ENCODE assay signal across 25 cellular contexts in genomic region chrX:112279940-112280339, GRCh38.
DNase-seq lines count a peak whose midpoint lies in the region; ATAC-seq, FAIRE-seq and TF ChIP-seq lines count a peak whose summit lies in the region.
"Had no signal": no experiment of that assay in that cellular context is flagged by ENCODE, and none has a peak within 500 bp of the region (broad histone marks: within the 10 kb centered on the region; RNA-seq: fewer than 3 reads in every experiment).

No MANE protein-coding gene starts in this region.

- WGBS in IMR-90 (ENCODE audit: extremely low coverage in 2 of 2, insufficient read length in 1 of 2), 2 experiments, result no CpG with 5 or more reads among the region's 1 CpG

- H2AK9ac ChIP-seq in IMR-90 (replicated peaks; ENCODE audit: low read depth, low read length, poor library complexity), result no peak overlapping the region

- no peak overlapping the region for H3K23ac ChIP-seq in IMR-90 (ENCODE audit: low read depth, low read length)

- TF ChIP-seq RAD21 in IMR-90 (IDR thresholded peaks at IDR 0.05; ENCODE audit: low read length), result no peak

- H3K4me3 ChIP-seq in IMR-90 (ENCODE audit: insufficient read depth, low read depth, low read length) (no peak overlapping the region), astrocyte (ENCODE audit: insufficient read depth, low read depth, low read length) (no peak overlapping the region), kidney (ENCODE audit: low read length in 2 of 2) (no peak overlapping the region), dorsolateral prefrontal cortex (no peak overlapping the region)
- H3K4me3 ChIP-seq: BLaER1 had no signal

- H3K79me2 ChIP-seq in astrocyte (ENCODE audit: insufficient read depth, low read length), result no peaks in the 10 kb centered on the region

- H3K4me1 ChIP-seq in IMR-90 (ENCODE audit: control insufficient read depth, insufficient read depth, low read length) (no peaks in the 10 kb centered on the region), astrocyte (ENCODE audit: insufficient read depth, low read length) (no peaks in the 10 kb centered on the region), kidney (ENCODE audit: control insufficient read depth in 1 of 2, insufficient read depth in 1 of 2, low read depth in 1 of 2, low read length in 2 of 2) (no peaks in the 10 kb centered on the region)
- H3K4me1 ChIP-seq: BE2C, BLaER1 had no signal

- no peak overlapping the region for H2BK15ac ChIP-seq in IMR-90 (ENCODE audit: low read depth, low read length)

- no peak overlapping the region for H4K91ac ChIP-seq in IMR-90 (ENCODE audit: insufficient read depth, low read depth, low read length)

- peak; percentile 93 for FAIRE-seq in astrocyte (lab: Jason Lieb, UNC)
- FAIRE-seq in kidney (lab: Jason Lieb, UNC), result peak; percentile 23
- FAIRE-seq: A204.1, GM12891, GM19239 had no signal

- H3K36me3 ChIP-seq in IMR-90 (ENCODE audit: control insufficient read depth, insufficient read depth, low read length), result no peaks in the 10 kb centered on the region
- no peaks in the 10 kb centered on the region for H3K36me3 ChIP-seq in astrocyte (ENCODE audit: insufficient read depth, low read length)
- H3K36me3 ChIP-seq in kidney (ENCODE audit: control insufficient read depth in 1 of 2, insufficient read depth in 2 of 2, low read length in 2 of 2), result no peaks in the 10 kb centered on the region
- H3K36me3 ChIP-seq: BE2C, BLaER1 had no signal

- H3K36me3 Mint-ChIP-seq in astrocyte (ENCODE audit: low read depth, unreplicated experiment), result no peaks in the 10 kb centered on the region
- H3K36me3 Mint-ChIP-seq: CD14-positive monocyte; CD4-positive, alpha-beta memory T cell; CD4-positive, CD25-positive, alpha-beta regulatory T cell; CD8-positive, alpha-beta memory T cell had no signal

- no TSS peak for BruUV-seq in IMR-90 (replicated peaks; lab: Mats Ljungman, UMichigan)

- no peak overlapping the region for H3K18ac ChIP-seq in IMR-90 (ENCODE audit: low read depth, low read length)

- no peak overlapping the region for H2BK5ac ChIP-seq in IMR-90 (ENCODE audit: low read depth, low read length, poor library complexity, severe bottlenecking)

- no peaks in the 10 kb centered on the region for H3K9me3 Mint-ChIP-seq in astrocyte (ENCODE audit: unreplicated experiment)
- H3K9me3 Mint-ChIP-seq: CD4-positive, alpha-beta memory T cell; CD8-positive, alpha-beta memory T cell had no signal

- H3K27me3 ChIP-seq in IMR-90 (ENCODE audit: control insufficient read depth, insufficient read depth, low read length) (peaks cover 2% of the 10 kb centered on the region; the same call in 1 of the 2 replicates), astrocyte (ENCODE audit: insufficient read depth, low read length) (no peaks in the 10 kb centered on the region), dorsolateral prefrontal cortex (peaks cover 0 to 63% (median 10%) of the 10 kb centered on the region in 45 donors)
- H3K27me3 ChIP-seq: BE2C had no signal

- no peak overlapping the region for H4K5ac ChIP-seq in IMR-90 (ENCODE audit: low read depth, low read length)

- H3K79me1 ChIP-seq in IMR-90 (ENCODE audit: low read depth in 1 of 2, low read length in 2 of 2), result no peaks in the 10 kb centered on the region

- H3K4me2 ChIP-seq in IMR-90 (ENCODE audit: low read depth, low read length) (no peak overlapping the region), astrocyte (ENCODE audit: low read length) (no peak overlapping the region)
- H3K4me2 ChIP-seq: BLaER1 had no signal

- DNase-seq in IMR-90 (no peak), astrocyte (ENCODE audit: low read depth) (no peak), kidney (no peak), dorsolateral prefrontal cortex (no peak), NCI-H2107 (lab: John Stamatoyannopoulos, UW) (no peak)
- DNase-seq: 8988T; ACHN; BE2C; C1 segment of cervical spinal cord; CD4-positive, alpha-beta memory T cell; CD4-positive, CD25-positive, alpha-beta regulatory T cell; CD8-positive, alpha-beta memory T cell; COR-L47; DMS 273 treated with DMSO at 0.1 percent for 48 hours; DMS153; DMS53; DMS79; DND-41; EL; GDM1 had no signal

- no peaks in the 10 kb centered on the region for H3K27me3 Mint-ChIP-seq in astrocyte (ENCODE audit: low read depth, unreplicated experiment)
- H3K27me3 Mint-ChIP-seq: CD4-positive, alpha-beta memory T cell; CD4-positive, CD25-positive, alpha-beta regulatory T cell had no signal

- dilution Hi-C loops in IMR-90 (cut with HindIII; ENCODE audit: low sequenced_read_pairs, unreplicated experiment), result no loop called here

- H4K20me1 ChIP-seq in IMR-90 (ENCODE audit: insufficient read depth, low read length), result no peaks in the 10 kb centered on the region
- H4K20me1 ChIP-seq in astrocyte (ENCODE audit: insufficient read depth, low read length), result no peaks in the 10 kb centered on the region
- H4K20me1 ChIP-seq: BLaER1 had no signal

- no peak overlapping the region for H2AFZ ChIP-seq in IMR-90 (replicated peaks; ENCODE audit: low read length, poor library complexity)
- H2AFZ ChIP-seq in astrocyte (ENCODE audit: low read depth, low read length), result no peak overlapping the region

- H3K27ac Mint-ChIP-seq in astrocyte (ENCODE audit: unreplicated experiment), result no peak overlapping the region
- H3K27ac Mint-ChIP-seq: CD14-positive monocyte; CD4-positive, alpha-beta memory T cell; CD4-positive, CD25-positive, alpha-beta regulatory T cell; CD8-positive, alpha-beta memory T cell had no signal

- intact Hi-C loops in IMR-90 (cut with micrococcal nuclease), result no loop called here
- intact Hi-C loops in kidney (cut with DNase I), result no loop called here
- intact Hi-C loops in dorsolateral prefrontal cortex (cut with DNase I), result no loop called here

- CTCF ChIA-PET in IMR-90 (lab: Yijun Ruan, JAX), result no interaction called here

- no peaks in the 10 kb centered on the region for H3K9me1 ChIP-seq in IMR-90 (ENCODE audit: insufficient read depth, low read length)

- TF ChIP-seq CTCF in IMR-90 (conservative IDR thresholded peaks at IDR 0.05; ENCODE audit: low read depth, low read length) (no peak), astrocyte (IDR thresholded peaks at IDR 0.05; ENCODE audit: insufficient read depth, low read depth, low read length) (no peak), kidney (IDR thresholded peaks at IDR 0.05; ENCODE audit: borderline replicate concordance, extremely low read depth, insufficient read depth) (no peak), dorsolateral prefrontal cortex (IDR thresholded peaks at IDR 0.05 in 54 of 56, conservative IDR thresholded peaks at IDR 0.05 in 2 of 56; ENCODE audit: low read depth in 1 of 56, partially characterized antibody in 56 of 56) (no peak)

- no peak overlapping the region for H3K14ac ChIP-seq in IMR-90 (replicated peaks; ENCODE audit: low read depth, low read length)

- H3K27ac ChIP-seq in IMR-90 (ENCODE audit: insufficient read depth, low read length) (no peak overlapping the region), astrocyte (ENCODE audit: low read depth, low read length) (no peak overlapping the region), kidney (ENCODE audit: low read depth in 2 of 2, low read length in 2 of 2) (no peak overlapping the region), dorsolateral prefrontal cortex (no peak overlapping the region)
- H3K27ac ChIP-seq: BLaER1 had no signal

- H2BK20ac ChIP-seq in IMR-90 (ENCODE audit: low read depth, low read length), result no peak overlapping the region

- no peak overlapping the region for H3K56ac ChIP-seq in IMR-90 (ENCODE audit: extremely low read depth, insufficient read depth, low read length)

- no peak overlapping the region for H4K8ac ChIP-seq in IMR-90 (ENCODE audit: low read depth in 2 of 2, low read length in 2 of 2)

- no peak overlapping the region for H2AK5ac ChIP-seq in IMR-90 (ENCODE audit: low read depth, low read length)

- H3K9ac ChIP-seq in IMR-90 (ENCODE audit: low read depth, low read length), result no peak overlapping the region
- H3K9ac ChIP-seq in astrocyte (ENCODE audit: low read length), result no peak overlapping the region
- no peak overlapping the region for H3K9ac ChIP-seq in kidney (ENCODE audit: low read length in 2 of 2)
- H3K9ac ChIP-seq: BLaER1 had no signal

- TF ChIP-seq POLR2A in IMR-90 (IDR thresholded peaks at IDR 0.05; ENCODE audit: low read depth, low read length), result no peak

- ATAC-seq in IMR-90 (ENCODE audit: low read depth), result no peak

- no peak overlapping the region for H3K4me3 Mint-ChIP-seq in astrocyte (ENCODE audit: unreplicated experiment)
- H3K4me3 Mint-ChIP-seq: CD14-positive monocyte; CD4-positive, alpha-beta memory T cell; CD4-positive, CD25-positive, alpha-beta regulatory T cell; CD8-positive, alpha-beta memory T cell had no signal

- in situ Hi-C loops in IMR-90 (cut with MboI; ENCODE audit: low sequenced_read_pairs), result no loop called here

- no peak overlapping the region for H3K4ac ChIP-seq in IMR-90 (ENCODE audit: low read depth, low read length)

- POLR2A ChIA-PET in IMR-90 (lab: Charles Lee; ENCODE audit: unreplicated experiment), result interaction anchor here (0.6 kb wide), 1 partner anchor 346 kb away, joined by 9 read pairs; no protein-coding TSS in a partner anchor

- H3K4me1 Mint-ChIP-seq in astrocyte (ENCODE audit: low read depth, unreplicated experiment), result no peaks in the 10 kb centered on the region
- H3K4me1 Mint-ChIP-seq: CD14-positive monocyte; CD4-positive, alpha-beta memory T cell; CD4-positive, CD25-positive, alpha-beta regulatory T cell; CD8-positive, alpha-beta memory T cell had no signal

- H3K9me3 ChIP-seq in IMR-90 (ENCODE audit: control insufficient read depth, insufficient read depth, low read length) (no peaks in the 10 kb centered on the region), astrocyte (ENCODE audit: insufficient read depth, low read depth, low read length) (no peaks in the 10 kb centered on the region), kidney (ENCODE audit: control insufficient read depth in 1 of 2, low read length in 2 of 2) (no peaks in the 10 kb centered on the region)
- H3K9me3 ChIP-seq: BE2C, BLaER1 had no signal

- no peak overlapping the region for H2BK120ac ChIP-seq in IMR-90 (ENCODE audit: low read depth, low read length)

TF ChIP-seq in IMR-90, 13 proteins besides CTCF, POLR2A, EP300 and RAD21:
- TF ChIP-seq MAFK (IDR thresholded peaks at IDR 0.05; ENCODE audit: low read depth, low read length), result peak; percentile 60; the same call in 1 of the 2 replicates
- TF ChIP-seq, protein P1, sequence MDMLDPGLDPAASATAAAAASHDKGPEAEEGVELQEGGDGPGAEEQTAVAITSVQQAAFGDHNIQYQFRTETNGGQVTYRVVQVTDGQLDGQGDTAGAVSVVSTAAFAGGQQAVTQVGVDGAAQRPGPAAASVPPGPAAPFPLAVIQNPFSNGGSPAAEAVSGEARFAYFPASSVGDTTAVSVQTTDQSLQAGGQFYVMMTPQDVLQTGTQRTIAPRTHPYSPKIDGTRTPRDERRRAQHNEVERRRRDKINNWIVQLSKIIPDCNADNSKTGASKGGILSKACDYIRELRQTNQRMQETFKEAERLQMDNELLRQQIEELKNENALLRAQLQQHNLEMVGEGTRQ (IDR thresholded peaks at IDR 0.05; ENCODE audit: low read depth, low read length), result no peak
